ENCODE assay signal across 8 cellular contexts in genomic region chr5:124649548-124650501, GRCh38.
DNase-seq lines count a peak whose midpoint lies in the region; ATAC-seq, FAIRE-seq and TF ChIP-seq lines count a peak whose summit lies in the region.

No MANE protein-coding gene starts in this region.

- ATAC-seq in HG02610 (IDR thresholded peaks at IDR 0.05; ENCODE audit: unreplicated experiment): peak; percentile 77

- TF ChIP-seq CTCF in GM12865 (IDR thresholded peaks at IDR 0.05; ENCODE audit: insufficient read depth, low read depth, low read length, missing control alignments) (no peak), astrocyte (IDR thresholded peaks at IDR 0.05; ENCODE audit: insufficient read depth, low read depth, low read length) (no peak)

- no peaks in the 10 kb centered on the region for H3K27me3 ChIP-seq in astrocyte (ENCODE audit: insufficient read depth, low read length)

- no peaks in the 10 kb centered on the region for H3K9me3 ChIP-seq in astrocyte (ENCODE audit: insufficient read depth, low read depth, low read length)

- H3K4me3 Mint-ChIP-seq in astrocyte (ENCODE audit: unreplicated experiment): no peak overlapping the region

- H3K4me1 Mint-ChIP-seq in astrocyte (ENCODE audit: low read depth, unreplicated experiment): peaks cover 58% of the 10 kb centered on the region

- H3K27ac ChIP-seq in astrocyte (ENCODE audit: low read depth, low read length): peak overlapping the region; percentile 64

- H3K79me2 ChIP-seq in astrocyte (ENCODE audit: insufficient read depth, low read length): peaks cover 14% of the 10 kb centered on the region

- H4K20me1 ChIP-seq in astrocyte (ENCODE audit: insufficient read depth, low read length): no peaks in the 10 kb centered on the region

- H3K4me2 ChIP-seq in astrocyte (ENCODE audit: low read length): peak overlapping the region; percentile 91

- no peaks in the 10 kb centered on the region for H3K36me3 ChIP-seq in astrocyte (ENCODE audit: insufficient read depth, low read length)

- H3K9ac ChIP-seq in astrocyte (ENCODE audit: low read length): peak overlapping the region; percentile 41

- DNase-seq in GM12865 (ENCODE audit: low read depth) (peak; percentile 98), NCI-H1105 treated with DMSO at 0.1 percent for 48 hours (lab: John Stamatoyannopoulos, UW) (peak; percentile 92), T-helper 1 cell (peak in 3 of 5 donors; percentile 33 to 90 (median 37)), astrocyte (ENCODE audit: low read depth) (peak; percentile 97), hepatic stellate cell (ENCODE audit: low spot score) (peak; percentile 86), HuH-7 (ENCODE audit: low spot score) (no peak)
- peak; percentile 28 to 37 for DNase-seq in stimulated activated CD4-positive, alpha-beta T cell treated with anti-CD3 and anti-CD28 coated beads, Interleukin-1b, Interleukin-23, amount 100 ng/mL, for 4 hours (ENCODE audit: low read depth in 2 of 2)

- no peaks in the 10 kb centered on the region for H3K27me3 Mint-ChIP-seq in astrocyte (ENCODE audit: low read depth, unreplicated experiment)

- no peak overlapping the region for H2AFZ ChIP-seq in astrocyte (ENCODE audit: low read depth, low read length)

- peaks cover 42% of the 10 kb centered on the region for H3K4me1 ChIP-seq in astrocyte (ENCODE audit: insufficient read depth, low read length)

- H3K36me3 Mint-ChIP-seq in astrocyte (ENCODE audit: low read depth, unreplicated experiment): peaks cover 17% of the 10 kb centered on the region

- H3K4me3 ChIP-seq in GM12865 (ENCODE audit: low read depth, low read length) (no peak overlapping the region), astrocyte (ENCODE audit: insufficient read depth, low read depth, low read length) (peak overlapping the region; percentile 38)

- peak overlapping the region; percentile 75 for H3K27ac Mint-ChIP-seq in astrocyte (ENCODE audit: unreplicated experiment)

- FAIRE-seq in astrocyte (lab: Jason Lieb, UNC): peak; percentile 26

- no peaks in the 10 kb centered on the region for H3K9me3 Mint-ChIP-seq in astrocyte (ENCODE audit: unreplicated experiment)
